In the genomic region with DNA sequence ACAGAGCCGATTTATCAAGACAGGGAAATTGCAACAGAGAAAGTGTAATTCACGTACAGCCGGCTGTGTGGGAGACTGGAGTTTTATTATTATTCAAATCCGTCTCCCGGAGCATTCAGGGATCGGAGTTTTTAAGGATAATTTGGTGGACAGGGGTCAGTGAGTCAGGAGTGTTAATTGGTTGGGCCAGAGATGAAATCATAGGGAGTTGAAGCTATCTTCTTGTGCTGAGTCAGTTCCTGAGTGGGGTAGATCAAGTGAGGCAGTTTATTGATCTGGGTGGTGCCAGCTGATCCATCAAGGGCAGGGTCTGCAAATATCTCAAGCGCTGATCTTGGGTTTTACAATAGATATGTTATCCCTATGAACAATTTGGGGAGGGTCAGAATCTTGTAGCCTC, we compare ENCODE assay signal across 1 cellular context.
TF ChIP-seq lines count a peak whose summit lies in the region.

No MANE protein-coding gene starts in this region.

TF ChIP-seq in GM23338, 12 proteins besides CTCF, POLR2A, EP300 and RAD21 (continued from another document):
- TF ChIP-seq, protein P1, sequence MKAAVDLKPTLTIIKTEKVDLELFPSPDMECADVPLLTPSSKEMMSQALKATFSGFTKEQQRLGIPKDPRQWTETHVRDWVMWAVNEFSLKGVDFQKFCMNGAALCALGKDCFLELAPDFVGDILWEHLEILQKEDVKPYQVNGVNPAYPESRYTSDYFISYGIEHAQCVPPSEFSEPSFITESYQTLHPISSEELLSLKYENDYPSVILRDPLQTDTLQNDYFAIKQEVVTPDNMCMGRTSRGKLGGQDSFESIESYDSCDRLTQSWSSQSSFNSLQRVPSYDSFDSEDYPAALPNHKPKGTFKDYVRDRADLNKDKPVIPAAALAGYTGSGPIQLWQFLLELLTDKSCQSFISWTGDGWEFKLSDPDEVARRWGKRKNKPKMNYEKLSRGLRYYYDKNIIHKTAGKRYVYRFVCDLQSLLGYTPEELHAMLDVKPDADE (IDR thresholded peaks at IDR 0.05), result no peak
- no peak for TF ChIP-seq CREB1 (CRISPR knock-in tag; IDR thresholded peaks at IDR 0.05; ENCODE audit: low read depth)
- TF ChIP-seq JUNB (IDR thresholded peaks at IDR 0.05; ENCODE audit: unreplicated experiment), result no peak
- TF ChIP-seq POLR2AphosphoS5 (IDR thresholded peaks at IDR 0.05; ENCODE audit: low read depth), result no peak
- TF ChIP-seq, protein P2, sequence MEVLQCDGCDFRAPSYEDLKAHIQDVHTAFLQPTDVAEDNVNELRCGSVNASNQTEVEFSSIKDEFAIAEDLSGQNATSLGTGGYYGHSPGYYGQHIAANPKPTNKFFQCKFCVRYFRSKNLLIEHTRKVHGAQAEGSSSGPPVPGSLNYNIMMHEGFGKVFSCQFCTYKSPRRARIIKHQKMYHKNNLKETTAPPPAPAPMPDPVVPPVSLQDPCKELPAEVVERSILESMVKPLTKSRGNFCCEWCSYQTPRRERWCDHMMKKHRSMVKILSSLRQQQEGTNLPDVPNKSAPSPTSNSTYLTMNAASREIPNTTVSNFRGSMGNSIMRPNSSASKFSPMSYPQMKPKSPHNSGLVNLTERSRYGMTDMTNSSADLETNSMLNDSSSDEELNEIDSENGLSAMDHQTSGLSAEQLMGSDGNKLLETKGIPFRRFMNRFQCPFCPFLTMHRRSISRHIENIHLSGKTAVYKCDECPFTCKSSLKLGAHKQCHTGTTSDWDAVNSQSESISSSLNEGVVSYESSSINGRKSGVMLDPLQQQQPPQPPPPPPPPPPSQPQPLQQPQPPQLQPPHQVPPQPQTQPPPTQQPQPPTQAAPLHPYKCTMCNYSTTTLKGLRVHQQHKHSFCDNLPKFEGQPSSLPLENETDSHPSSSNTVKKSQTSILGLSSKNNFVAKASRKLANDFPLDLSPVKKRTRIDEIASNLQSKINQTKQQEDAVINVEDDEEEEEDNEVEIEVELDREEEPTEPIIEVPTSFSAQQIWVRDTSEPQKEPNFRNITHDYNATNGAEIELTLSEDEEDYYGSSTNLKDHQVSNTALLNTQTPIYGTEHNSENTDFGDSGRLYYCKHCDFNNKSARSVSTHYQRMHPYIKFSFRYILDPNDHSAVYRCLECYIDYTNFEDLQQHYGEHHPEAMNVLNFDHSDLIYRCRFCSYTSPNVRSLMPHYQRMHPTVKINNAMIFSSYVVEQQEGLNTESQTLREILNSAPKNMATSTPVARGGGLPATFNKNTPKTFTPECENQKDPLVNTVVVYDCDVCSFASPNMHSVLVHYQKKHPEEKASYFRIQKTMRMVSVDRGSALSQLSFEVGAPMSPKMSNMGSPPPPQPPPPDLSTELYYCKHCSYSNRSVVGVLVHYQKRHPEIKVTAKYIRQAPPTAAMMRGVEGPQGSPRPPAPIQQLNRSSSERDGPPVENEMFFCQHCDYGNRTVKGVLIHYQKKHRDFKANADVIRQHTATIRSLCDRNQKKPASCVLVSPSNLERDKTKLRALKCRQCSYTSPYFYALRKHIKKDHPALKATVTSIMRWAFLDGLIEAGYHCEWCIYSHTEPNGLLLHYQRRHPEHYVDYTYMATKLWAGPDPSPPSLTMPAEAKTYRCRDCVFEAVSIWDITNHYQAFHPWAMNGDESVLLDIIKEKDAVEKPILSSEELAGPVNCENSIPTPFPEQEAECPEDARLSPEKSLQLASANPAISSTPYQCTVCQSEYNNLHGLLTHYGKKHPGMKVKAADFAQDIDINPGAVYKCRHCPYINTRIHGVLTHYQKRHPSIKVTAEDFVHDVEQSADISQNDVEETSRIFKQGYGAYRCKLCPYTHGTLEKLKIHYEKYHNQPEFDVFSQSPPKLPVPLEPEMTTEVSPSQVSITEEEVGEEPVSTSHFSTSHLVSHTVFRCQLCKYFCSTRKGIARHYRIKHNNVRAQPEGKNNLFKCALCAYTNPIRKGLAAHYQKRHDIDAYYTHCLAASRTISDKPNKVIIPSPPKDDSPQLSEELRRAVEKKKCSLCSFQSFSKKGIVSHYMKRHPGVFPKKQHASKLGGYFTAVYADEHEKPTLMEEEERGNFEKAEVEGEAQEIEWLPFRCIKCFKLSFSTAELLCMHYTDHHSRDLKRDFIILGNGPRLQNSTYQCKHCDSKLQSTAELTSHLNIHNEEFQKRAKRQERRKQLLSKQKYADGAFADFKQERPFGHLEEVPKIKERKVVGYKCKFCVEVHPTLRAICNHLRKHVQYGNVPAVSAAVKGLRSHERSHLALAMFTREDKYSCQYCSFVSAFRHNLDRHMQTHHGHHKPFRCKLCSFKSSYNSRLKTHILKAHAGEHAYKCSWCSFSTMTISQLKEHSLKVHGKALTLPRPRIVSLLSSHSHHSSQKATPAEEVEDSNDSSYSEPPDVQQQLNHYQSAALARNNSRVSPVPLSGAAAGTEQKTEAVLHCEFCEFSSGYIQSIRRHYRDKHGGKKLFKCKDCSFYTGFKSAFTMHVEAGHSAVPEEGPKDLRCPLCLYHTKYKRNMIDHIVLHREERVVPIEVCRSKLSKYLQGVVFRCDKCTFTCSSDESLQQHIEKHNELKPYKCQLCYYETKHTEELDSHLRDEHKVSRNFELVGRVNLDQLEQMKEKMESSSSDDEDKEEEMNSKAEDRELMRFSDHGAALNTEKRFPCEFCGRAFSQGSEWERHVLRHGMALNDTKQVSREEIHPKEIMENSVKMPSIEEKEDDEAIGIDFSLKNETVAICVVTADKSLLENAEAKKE (CRISPR knock-in tag; IDR thresholded peaks at IDR 0.05), result no peak
- TF ChIP-seq EZH2 (IDR thresholded peaks at IDR 0.05; ENCODE audit: low read depth, unreplicated experiment), result no peak
- TF ChIP-seq STAT1 (IDR thresholded peaks at IDR 0.05; ENCODE audit: unreplicated experiment), result no peak
